ENCODE assay signal across 8 cellular contexts in genomic region chr11:59756845-59757244, GRCh38. TPM values are rescaled to one million over a fixed set of nuclear protein-coding genes. Genes with fewer than 3 reads are reported as not detected.
DNase-seq lines count a peak whose midpoint lies in the region; ATAC-seq, FAIRE-seq and TF ChIP-seq lines count a peak whose summit lies in the region.

No MANE protein-coding gene starts in this region.

- intact Hi-C loops in ascending aorta (cut with DNase I), result no loop called here
- intact Hi-C loops in HepG2 (cut with micrococcal nuclease; ENCODE audit: unreplicated experiment), result no loop called here

- H3K27me3 ChIP-seq in HUES48 (ENCODE audit: control insufficient read depth, insufficient read depth, low read length) (no peaks in the 10 kb centered on the region), ascending aorta (no peaks in the 10 kb centered on the region), HepG2 (ENCODE audit: control insufficient read depth in 1 of 2, insufficient read depth in 2 of 2, low read length in 2 of 2) (no peaks in the 10 kb centered on the region; a peak in 1 of 5 replicates)

- DNase-seq in DMS53 treated with DMSO at 0.1 percent for 48 hours (lab: John Stamatoyannopoulos, UW; ENCODE audit: unreplicated experiment) (peak; percentile 24), ascending aorta (ENCODE audit: low spot score in 2 of 2) (no peak), HepG2 (ENCODE audit: low spot score) (no peak), superior temporal gyrus (ENCODE audit: extremely low spot score) (no peak), SK-N-DZ (ENCODE audit: low spot score) (no peak), Ammon's horn (ENCODE audit: low spot score) (no peak)

- BruUV-seq in HepG2 (replicated peaks; lab: Mats Ljungman, UMichigan), result no TSS peak

- TF ChIP-seq EP300 in HepG2 (IDR thresholded peaks at IDR 0.05; ENCODE audit: low read depth in 2 of 2, low read length in 2 of 2), result no peak
- no peak for TF ChIP-seq EP300 in HepG2 (CRISPR knock-in tag; IDR thresholded peaks at IDR 0.05; ENCODE audit: borderline replicate concordance)

- H3K9me3 ChIP-seq in HUES48 (ENCODE audit: control insufficient read depth, insufficient read depth, low read length) (no peaks in the 10 kb centered on the region), ascending aorta (no peaks in the 10 kb centered on the region), HepG2 (ENCODE audit: low read length) (no peaks in the 10 kb centered on the region)

- no peak for TF ChIP-seq POLR2A in HepG2 (IDR thresholded peaks at IDR 0.05; ENCODE audit: insufficient read depth in 1 of 2, low read depth in 2 of 2, low read length in 2 of 2)

- peak overlapping the region; percentile 98 for H3K4me2 ChIP-seq in HepG2 (ENCODE audit: low read depth, low read length)

- POLR2A ChIA-PET in HepG2 (lab: Yijun Ruan, JAX), result interaction anchor here (3.3 to 4.1 kb wide), 2 partner anchors 20 to 53 kb away, joined by 22 to 28 read pairs; partner anchors contain the start of gene MRPL16

- CTCF ChIA-PET in HepG2 (lab: Yijun Ruan, JAX; ENCODE audit: low intra/inter-chr PET ratio, low total read pairs), result no interaction called here

- H3K36me3 ChIP-seq in HUES48 (ENCODE audit: control insufficient read depth, insufficient read depth, low read length), result 0 out of 2 replicates have a peak, but pooled peaks cover 2% of the 10 kb centered on the region
- H3K36me3 ChIP-seq in ascending aorta, result no peaks in the 10 kb centered on the region
- H3K36me3 ChIP-seq in HepG2 (replicated peaks in 1 of 2; ENCODE audit: control insufficient read depth in 1 of 2, insufficient read depth in 2 of 2, low read length in 2 of 2), result no peaks in the 10 kb centered on the region; a peak in 1 of 5 replicates

- H3K9ac ChIP-seq in HUES48 (ENCODE audit: low read depth, low read length) (no peak overlapping the region), HepG2 (ENCODE audit: insufficient read depth, low read depth, low read length) (peak overlapping the region; percentile 18; the same call in 1 of the 2 replicates)

- no peaks in the 10 kb centered on the region for H4K20me1 ChIP-seq in HepG2 (ENCODE audit: insufficient read depth, low read length)

- peaks cover 14% of the 10 kb centered on the region for H3K4me1 ChIP-seq in HUES48 (ENCODE audit: control insufficient read depth, insufficient read depth, low read length)
- H3K4me1 ChIP-seq in ascending aorta, result peaks cover 0 to 9% of the 10 kb centered on the region in 2 donors
- peaks cover 37% of the 10 kb centered on the region for H3K4me1 ChIP-seq in HepG2 (ENCODE audit: insufficient read depth, low read length)

- H2AFZ ChIP-seq in HepG2 (ENCODE audit: low read length), result no peak overlapping the region

- ATAC-seq in HepG2, result no peak
- ATAC-seq in HG03460 (IDR thresholded peaks at IDR 0.05; ENCODE audit: unreplicated experiment), result no peak

- in situ Hi-C loops in HepG2 (cut with HindIII; ENCODE audit: extremely low pct_ligation_motif_present, low pct_unique_long_range_greater_than_20kb), result loop anchor here (5.0 kb wide), 1 partner anchor 45 kb away; no protein-coding TSS in a partner anchor

- peaks cover 9% of the 10 kb centered on the region for H3K79me2 ChIP-seq in HepG2 (ENCODE audit: insufficient read depth, low read length)

- H3K27ac ChIP-seq in HUES48 (ENCODE audit: low read depth, low read length) (no peak overlapping the region), ascending aorta (peak overlapping the region; percentile 95 to 97), HepG2 (ENCODE audit: extremely low read length, insufficient read depth, low read length) (no peak overlapping the region)

- FAIRE-seq in HepG2 (lab: Jason Lieb, UNC), result no peak

- no peak for TF ChIP-seq RAD21 in HepG2 (CRISPR knock-in tag; IDR thresholded peaks at IDR 0.05)

- 79% methylated on average over 4 of the region's 4 CpGs for WGBS in HepG2 (ENCODE audit: low lambda C conversion rate)

- H3K4me3 ChIP-seq in HUES48 (ENCODE audit: low read depth, low read length), result peak overlapping the region; percentile 94
- H3K4me3 ChIP-seq in ascending aorta, result peak overlapping the region in 1 of 2 donors; percentile 89
- no peak overlapping the region for H3K4me3 ChIP-seq in HepG2 (replicated peaks in 1 of 3; ENCODE audit: insufficient read depth in 1 of 3, low read depth in 2 of 3, low read length in 3 of 3)

- TF ChIP-seq CTCF in ascending aorta (IDR thresholded peaks at IDR 0.05) (no peak), HepG2 (CRISPR knock-in tag; IDR thresholded peaks at IDR 0.05) (no peak)

RNA-seq across cellular contexts. Expression of gene STX3, which starts 1.7 kb away (rescaled TPM):
- total RNA-seq in ascending aorta, result 18.0 TPM
- 24.0 and 28.7 TPM in 2 replicates for total RNA-seq in HepG2 (2016; rRNA removed; fragmentation: Illumina TruSeq; extraction: Trizol)
- total RNA-seq in HepG2 (2016; cell fraction: cytosol; rRNA removed; fragmentation: Illumina TruSeq; extraction: Trizol; ENCODE audit: low read depth), result 23.0 and 26.0 TPM in 2 replicates
- 24.5 and 26.3 TPM in 2 replicates for total RNA-seq in HepG2 (2016; cell fraction: insoluble cytoplasmic fraction; rRNA removed; fragmentation: Illumina TruSeq; extraction: Trizol)
- total RNA-seq in HepG2 (2016; cell fraction: membrane; rRNA removed; fragmentation: Illumina TruSeq; extraction: Trizol), result 42.0 and 47.8 TPM in 2 replicates
- 17.5 and 18.2 TPM in 2 replicates for total RNA-seq in HepG2 (2016; cell fraction: nucleus; rRNA removed; fragmentation: Illumina TruSeq; extraction: Trizol)
- 16.5 TPM in 2 replicates for polyA plus RNA-seq in HepG2 (2011; rRNA removed)
- 13.4 and 17.9 TPM in 2 replicates for polyA plus RNA-seq in HepG2 (2011; cell fraction: cytosol; rRNA removed)
- polyA plus RNA-seq in HepG2 (2011; cell fraction: nucleus; rRNA removed), result 8.5 and 12.6 TPM in 2 replicates
- 13.7 and 18.7 TPM in 2 replicates for polyA plus RNA-seq in HepG2 (2012)
- 19.8 and 22.2 TPM in 2 replicates for polyA plus RNA-seq in HepG2 (2016; cell fraction: cytosol; fragmentation: Illumina TruSeq; extraction: Trizol; ENCODE audit: low read depth)
- 23.0 and 25.9 TPM in 2 replicates for polyA plus RNA-seq in HepG2 (2016; cell fraction: insoluble cytoplasmic fraction; fragmentation: Illumina TruSeq; extraction: Trizol; ENCODE audit: low read depth)
- 33.8 and 35.0 TPM in 2 replicates for polyA plus RNA-seq in HepG2 (2016; cell fraction: membrane; fragmentation: Illumina TruSeq; extraction: Trizol; ENCODE audit: low read depth)
- polyA plus RNA-seq in HepG2 (2016; cell fraction: nucleus; fragmentation: Illumina TruSeq; extraction: Trizol; ENCODE audit: insufficient read depth, low read depth), result 20.1 and 21.2 TPM in 2 replicates
- polyA minus RNA-seq in HepG2 (2011; rRNA and poly(A)+ RNA removed; ENCODE audit: low replicate concordance), result 10.1 and 18.3 TPM in 2 replicates
- polyA minus RNA-seq in HepG2 (2011; cell fraction: cytosol; rRNA and poly(A)+ RNA removed), result 11.6 and 11.8 TPM in 2 replicates
- polyA minus RNA-seq in HepG2 (2011; cell fraction: nucleus; rRNA and poly(A)+ RNA removed), result 22.5 and 23.2 TPM in 2 replicates
- 4.4 and 5.0 TPM in 2 replicates for polyA plus RNA-seq in SK-N-DZ (2014; cell fraction: cytosol; rRNA removed)
- polyA plus RNA-seq in SK-N-DZ (2014; cell fraction: nucleus; rRNA removed), result 2.3 and 4.3 TPM in 2 replicates

RNA-seq across cellular contexts. Expression of gene OR10V1, which starts 43.2 kb away (rescaled TPM):
- total RNA-seq in ascending aorta (not detected), HepG2 (2016; rRNA removed; fragmentation: Illumina TruSeq; extraction: Trizol) (not detected in 2 replicates)
- total RNA-seq in HepG2 (2016; cell fraction: cytosol; rRNA removed; fragmentation: Illumina TruSeq; extraction: Trizol; ENCODE audit: low read depth), result not detected in 2 replicates
- total RNA-seq in HepG2 (2016; cell fraction: insoluble cytoplasmic fraction; rRNA removed; fragmentation: Illumina TruSeq; extraction: Trizol), result not detected in 2 replicates
- not detected in 2 replicates for total RNA-seq in HepG2 (2016; cell fraction: membrane; rRNA removed; fragmentation: Illumina TruSeq; extraction: Trizol)
- not detected in 2 replicates for total RNA-seq in HepG2 (2016; cell fraction: nucleus; rRNA removed; fragmentation: Illumina TruSeq; extraction: Trizol)
- not detected in 2 replicates for polyA plus RNA-seq in HepG2 (2011; rRNA removed)
- polyA plus RNA-seq in HepG2 (2011; cell fraction: cytosol; rRNA removed), result not detected in 2 replicates
- polyA plus RNA-seq in HepG2 (2011; cell fraction: nucleus; rRNA removed), result not detected in 2 replicates
- polyA plus RNA-seq in HepG2 (2012), result not detected in 2 replicates
- not detected in 2 replicates for polyA plus RNA-seq in HepG2 (2016; cell fraction: cytosol; fragmentation: Illumina TruSeq; extraction: Trizol; ENCODE audit: low read depth)
- polyA plus RNA-seq in HepG2 (2016; cell fraction: insoluble cytoplasmic fraction; fragmentation: Illumina TruSeq; extraction: Trizol; ENCODE audit: low read depth), result not detected in 2 replicates
- polyA plus RNA-seq in HepG2 (2016; cell fraction: membrane; fragmentation: Illumina TruSeq; extraction: Trizol; ENCODE audit: low read depth), result not detected in 2 replicates
- not detected in 2 replicates for polyA plus RNA-seq in HepG2 (2016; cell fraction: nucleus; fragmentation: Illumina TruSeq; extraction: Trizol; ENCODE audit: insufficient read depth, low read depth)
- polyA minus RNA-seq in HepG2 (2011; rRNA and poly(A)+ RNA removed; ENCODE audit: low replicate concordance), result not detected in 2 replicates
- polyA minus RNA-seq in HepG2 (2011; cell fraction: cytosol; rRNA and poly(A)+ RNA removed), result not detected in 2 replicates
- not detected in 2 replicates for polyA minus RNA-seq in HepG2 (2011; cell fraction: nucleus; rRNA and poly(A)+ RNA removed)
- not detected in 2 replicates for polyA plus RNA-seq in SK-N-DZ (2014; cell fraction: cytosol; rRNA removed)
- not detected in 2 replicates for polyA plus RNA-seq in SK-N-DZ (2014; cell fraction: nucleus; rRNA removed)

RNA-seq across cellular contexts. Expression of gene MRPL16, which starts 53.7 kb away (rescaled TPM):
- 63.0 TPM for total RNA-seq in ascending aorta
- total RNA-seq in HepG2 (2016; rRNA removed; fragmentation: Illumina TruSeq; extraction: Trizol), result 62.6 and 77.8 TPM in 2 replicates
- 11.5 and 12.8 TPM in 2 replicates for total RNA-seq in HepG2 (2016; cell fraction: cytosol; rRNA removed; fragmentation: Illumina TruSeq; extraction: Trizol; ENCODE audit: low read depth)
- total RNA-seq in HepG2 (2016; cell fraction: insoluble cytoplasmic fraction; rRNA removed; fragmentation: Illumina TruSeq; extraction: Trizol), result 61.8 and 70.6 TPM in 2 replicates
- 18.4 and 22.8 TPM in 2 replicates for total RNA-seq in HepG2 (2016; cell fraction: membrane; rRNA removed; fragmentation: Illumina TruSeq; extraction: Trizol)
- total RNA-seq in HepG2 (2016; cell fraction: nucleus; rRNA removed; fragmentation: Illumina TruSeq; extraction: Trizol), result 22.3 and 22.5 TPM in 2 replicates
- 40.3 and 45.3 TPM in 2 replicates for polyA plus RNA-seq in HepG2 (2011; rRNA removed)
- 43.5 and 47.2 TPM in 2 replicates for polyA plus RNA-seq in HepG2 (2011; cell fraction: cytosol; rRNA removed)
- polyA plus RNA-seq in HepG2 (2011; cell fraction: nucleus; rRNA removed), result 18.7 and 25.3 TPM in 2 replicates
- 34.1 and 37.3 TPM in 2 replicates for polyA plus RNA-seq in HepG2 (2012)
- 11.0 and 12.9 TPM in 2 replicates for polyA plus RNA-seq in HepG2 (2016; cell fraction: cytosol; fragmentation: Illumina TruSeq; extraction: Trizol; ENCODE audit: low read depth)
- polyA plus RNA-seq in HepG2 (2016; cell fraction: insoluble cytoplasmic fraction; fragmentation: Illumina TruSeq; extraction: Trizol; ENCODE audit: low read depth), result 87.0 and 90.8 TPM in 2 replicates
- 17.3 and 18.6 TPM in 2 replicates for polyA plus RNA-seq in HepG2 (2016; cell fraction: membrane; fragmentation: Illumina TruSeq; extraction: Trizol; ENCODE audit: low read depth)
- 42.7 and 48.9 TPM in 2 replicates for polyA plus RNA-seq in HepG2 (2016; cell fraction: nucleus; fragmentation: Illumina TruSeq; extraction: Trizol; ENCODE audit: insufficient read depth, low read depth)
- polyA minus RNA-seq in HepG2 (2011; rRNA and poly(A)+ RNA removed; ENCODE audit: low replicate concordance), result 14.8 and 31.8 TPM in 2 replicates
- polyA minus RNA-seq in HepG2 (2011; cell fraction: cytosol; rRNA and poly(A)+ RNA removed), result 9.6 and 12.4 TPM in 2 replicates
- 14.7 and 14.8 TPM in 2 replicates for polyA minus RNA-seq in HepG2 (2011; cell fraction: nucleus; rRNA and poly(A)+ RNA removed)
- 42.8 and 56.6 TPM in 2 replicates for polyA plus RNA-seq in SK-N-DZ (2014; cell fraction: cytosol; rRNA removed)
- polyA plus RNA-seq in SK-N-DZ (2014; cell fraction: nucleus; rRNA removed), result 31.6 and 32.3 TPM in 2 replicates

Comparison
In these comparisons a context has a peak if more than half of its experiments do, and no peak if none do; other contexts are left out.
1. H3K27ac ChIP-seq: peak in ascending aorta (2 of 2); none in HUES48 (single experiment) and HepG2 (single experiment).